In genomic region chr2:241762321-241762932, GRCh38 we compare ENCODE assay signal across 9 cellular contexts. TPM values are rescaled to one million over a fixed set of nuclear protein-coding genes. Genes with fewer than 3 reads are reported as not detected.
DNase-seq lines count a peak whose midpoint lies in the region; ATAC-seq and TF ChIP-seq lines count a peak whose summit lies in the region.
"Had no signal": no experiment of that assay in that cellular context is flagged by ENCODE, and none has a peak within 500 bp of the region (broad histone marks: within the 10 kb centered on the region; RNA-seq: fewer than 3 reads in every experiment).

No MANE protein-coding gene starts in this region.

- intact Hi-C loops in activated CD4-positive, alpha-beta T cell treated with anti-CD3 and anti-CD28 coated beads for 36 hours (cut with DNase I, micrococcal nuclease), result loop anchor here in 1 of 2 experiments (2.0 to 5.0 kb wide), 3 partner anchors 40 to 100 kb away; no protein-coding TSS in a partner anchor
- intact Hi-C loops in Calu3 (cut with micrococcal nuclease; ENCODE audit: unreplicated experiment), result no loop called here

- DNase-seq in activated CD4-positive, alpha-beta T cell treated with anti-CD3 and anti-CD28 coated beads for 36 hours, result no peak
- no peak for DNase-seq in activated CD4-positive, alpha-beta T cell treated with anti-CD3 and anti-CD28 coated beads for 4 hours
- DNase-seq in H7, result peak; percentile 30
- DNase-seq in activated T-cell treated with anti-CD3 and anti-CD28 coated beads, Interleukin-2, amount 50 U/mL, for 24 hours, result peak; percentile 37
- no peak for DNase-seq in GM10248 (ENCODE audit: extremely low spot score)
- DNase-seq in Calu3, result no peak

- peaks cover 18% of the 10 kb centered on the region for H3K36me3 Mint-ChIP-seq in activated CD4-positive, alpha-beta T cell treated with anti-CD3 and anti-CD28 coated beads for 36 hours (ENCODE audit: low read depth)
- H3K36me3 Mint-ChIP-seq in activated T-cell treated with anti-CD3 and anti-CD28 coated beads, Interleukin-2, amount 50 U/mL, for 24 hours (ENCODE audit: low read depth), result peaks cover 31% of the 10 kb centered on the region
- H3K36me3 Mint-ChIP-seq in nephron (ENCODE audit: low read depth) (peaks cover 34% of the 10 kb centered on the region), Calu3 (ENCODE audit: insufficient read depth, unreplicated experiment) (peaks cover 16% of the 10 kb centered on the region)

- H3K27ac Mint-ChIP-seq in activated CD4-positive, alpha-beta T cell treated with anti-CD3 and anti-CD28 coated beads for 36 hours, result peak overlapping the region; percentile 76
- H3K27ac Mint-ChIP-seq in activated T-cell treated with anti-CD3 and anti-CD28 coated beads, Interleukin-2, amount 50 U/mL, for 24 hours, result peak overlapping the region; percentile 82
- peak overlapping the region in 2 of 3 experiments; percentile 60 to 71 for H3K27ac Mint-ChIP-seq in nephron
- no peak overlapping the region for H3K27ac Mint-ChIP-seq in Calu3 (ENCODE audit: unreplicated experiment)

- BruUV-seq in Calu3 (replicated peaks; lab: Mats Ljungman, UMichigan), result no TSS peak

- no peak overlapping the region for H3K4me3 Mint-ChIP-seq in activated CD4-positive, alpha-beta T cell treated with anti-CD3 and anti-CD28 coated beads for 36 hours
- H3K4me3 Mint-ChIP-seq in activated T-cell treated with anti-CD3 and anti-CD28 coated beads, Interleukin-2, amount 50 U/mL, for 24 hours, result peak overlapping the region; percentile 38
- no peak overlapping the region for H3K4me3 Mint-ChIP-seq in nephron
- H3K4me3 Mint-ChIP-seq in Calu3 (ENCODE audit: low read depth, unreplicated experiment), result no peak overlapping the region

- peaks cover 4% of the 10 kb centered on the region for H3K36me3 ChIP-seq in H7 (replicated peaks; ENCODE audit: control insufficient read depth, insufficient read depth, low read length)
- H3K36me3 ChIP-seq: SJSA1 had no signal

- no peaks in the 10 kb centered on the region for H3K27me3 ChIP-seq in H7 (ENCODE audit: control insufficient read depth, insufficient read depth, low read length)
- H3K27me3 ChIP-seq: SJSA1 had no signal

- CTCF ChIA-PET in activated CD4-positive, alpha-beta T cell treated with anti-CD3 and anti-CD28 coated beads for 36 hours (lab: Charles Lee), result interaction anchor here (1.0 kb wide), 1 partner anchor 116 kb away, joined by 3 read pairs; no protein-coding TSS in a partner anchor
- CTCF ChIA-PET in GM10248 (lab: Yijun Ruan, JAX) (interaction anchor here (1.2 to 3.1 kb wide), 2 partner anchors 10 to 26 kb away, joined by 3 to 8 read pairs; no protein-coding TSS in a partner anchor), Calu3 (lab: Charles Lee) (no interaction called here)

- H3K27me3 Mint-ChIP-seq in activated CD4-positive, alpha-beta T cell treated with anti-CD3 and anti-CD28 coated beads for 36 hours, result no peaks in the 10 kb centered on the region
- no peaks in the 10 kb centered on the region for H3K27me3 Mint-ChIP-seq in activated T-cell treated with anti-CD3 and anti-CD28 coated beads, Interleukin-2, amount 50 U/mL, for 24 hours
- H3K27me3 Mint-ChIP-seq in nephron (ENCODE audit: low read depth) (peaks cover 3% of the 10 kb centered on the region), Calu3 (ENCODE audit: unreplicated experiment) (no peaks in the 10 kb centered on the region)

- peaks cover 17% of the 10 kb centered on the region for H3K4me1 Mint-ChIP-seq in activated CD4-positive, alpha-beta T cell treated with anti-CD3 and anti-CD28 coated beads for 36 hours
- H3K4me1 Mint-ChIP-seq in activated T-cell treated with anti-CD3 and anti-CD28 coated beads, Interleukin-2, amount 50 U/mL, for 24 hours (ENCODE audit: low read depth), result peaks cover 26% of the 10 kb centered on the region
- peaks cover 29% of the 10 kb centered on the region for H3K4me1 Mint-ChIP-seq in nephron
- H3K4me1 Mint-ChIP-seq in Calu3 (ENCODE audit: low read depth, unreplicated experiment), result no peaks in the 10 kb centered on the region

- POLR2A ChIA-PET in activated CD4-positive, alpha-beta T cell treated with anti-CD3 and anti-CD28 coated beads for 36 hours (lab: Charles Lee), result interaction anchor here (0.8 to 1.0 kb wide), 2 partner anchors 23 to 83 kb away, joined by 3 read pairs; no protein-coding TSS in a partner anchor
- POLR2A ChIA-PET in GM10248 (lab: Yijun Ruan, JAX), result no interaction called here

- H3K9me3 Mint-ChIP-seq in activated CD4-positive, alpha-beta T cell treated with anti-CD3 and anti-CD28 coated beads for 36 hours (ENCODE audit: low read depth), result peaks cover 2% of the 10 kb centered on the region
- peaks cover 3% of the 10 kb centered on the region for H3K9me3 Mint-ChIP-seq in activated T-cell treated with anti-CD3 and anti-CD28 coated beads, Interleukin-2, amount 50 U/mL, for 24 hours
- H3K9me3 Mint-ChIP-seq in nephron (peaks cover 5% of the 10 kb centered on the region), Calu3 (ENCODE audit: low read depth, unreplicated experiment) (no peaks in the 10 kb centered on the region)

- no peak overlapping the region for H3K4me3 ChIP-seq in H7 (ENCODE audit: insufficient read depth, low read depth, low read length)
- H3K4me3 ChIP-seq: SJSA1 had no signal

- ATAC-seq in activated CD4-positive, alpha-beta T cell treated with anti-CD3 and anti-CD28 coated beads for 36 hours, result no peak
- ATAC-seq in GM21723 (IDR thresholded peaks at IDR 0.05; ENCODE audit: unreplicated experiment), result no peak

- TF ChIP-seq CTCF in nephron (IDR thresholded peaks at IDR 0.05; ENCODE audit: unreplicated experiment in 3 of 3) (no peak), GM10248 (IDR thresholded peaks at IDR 0.05; ENCODE audit: control extremely low read depth, extremely low read depth, low read depth, missing control alignments) (no peak), Calu3 (IDR thresholded peaks at IDR 0.05; ENCODE audit: unreplicated experiment) (no peak)

RNA-seq across cellular contexts. Expression of gene GAL3ST2, which starts 14.2 kb away (rescaled TPM):
- total RNA-seq in activated CD4-positive, alpha-beta T cell treated with anti-CD3 and anti-CD28 coated beads for 36 hours, result 1 to 10 TPM in 1 of 2 experiments, under 1 TPM in 1; 0.94 to 1.0 TPM
- total RNA-seq in H7 (2014; rRNA removed; shearing (Covaris generic)), result 0.14 TPM in 1 of 2 replicates, not detected in the other
- total RNA-seq in Calu3 (2022), result 0.27 TPM in 1 of 2 replicates, not detected in the other
- total RNA-seq: SJSA1 had no signal

RNA-seq across cellular contexts. Expression of gene D2HGDH, which starts 28.0 kb away (rescaled TPM):
- 10 to 100 TPM; 18.2 to 34.1 TPM for total RNA-seq in activated CD4-positive, alpha-beta T cell treated with anti-CD3 and anti-CD28 coated beads for 36 hours
- total RNA-seq in H7 (2014; rRNA removed; shearing (Covaris generic)), result 23.5 and 26.3 TPM in 2 replicates
- 51.1 and 53.3 TPM in 2 replicates for total RNA-seq in Calu3 (2022)

RNA-seq across cellular contexts. Expression of gene NEU4, which starts 46.6 kb away (rescaled TPM):
- under 1 TPM; 0.76 to 0.89 TPM for total RNA-seq in activated CD4-positive, alpha-beta T cell treated with anti-CD3 and anti-CD28 coated beads for 36 hours
- total RNA-seq in H7 (2014; rRNA removed; shearing (Covaris generic)), result 0.41 TPM in 1 of 2 replicates, not detected in the other
- 0.14 and 0.37 TPM in 2 replicates for total RNA-seq in Calu3 (2022)
- total RNA-seq: SJSA1 had no signal

Comparison
In these comparisons a context has a peak if more than half of its experiments do, and no peak if none do; other contexts are left out.
1. DNase-seq: peak in H7 (single experiment) and activated T-cell treated with anti-CD3 and anti-CD28 coated beads, Interleukin-2, amount 50 U/mL, for 24 hours (single experiment); none in activated CD4-positive, alpha-beta T cell treated with anti-CD3 and anti-CD28 coated beads for 36 hours (single experiment), activated CD4-positive, alpha-beta T cell treated with anti-CD3 and anti-CD28 coated beads for 4 hours (0 of 2), GM10248 (single experiment) and Calu3 (single experiment).